In genomic region chr3:64913515-64913914, GRCh38 we compare ENCODE assay signal across 1 cellular context.
A peak's percentile ranks its signal among the peaks of the same experiment; 100 is the strongest.
TF ChIP-seq lines count a peak whose summit lies in the region.

No MANE protein-coding gene starts in this region.

TF ChIP-seq in K562, 482 proteins besides CTCF, POLR2A, EP300 and RAD21 (continued from another document):
- TF ChIP-seq MNT (conservative IDR thresholded peaks at IDR 0.05) (no peak), ZBTB11 (CRISPR knock-in tag; IDR thresholded peaks at IDR 0.05) (peak in 1 of 3 experiments; percentile 48; a peak in 1 of 6 replicates)
TF ChIP-seq in K562: peak in this region for 1.
